Comparison of ENCODE assay signal across 16 cellular contexts in the genomic region with DNA sequence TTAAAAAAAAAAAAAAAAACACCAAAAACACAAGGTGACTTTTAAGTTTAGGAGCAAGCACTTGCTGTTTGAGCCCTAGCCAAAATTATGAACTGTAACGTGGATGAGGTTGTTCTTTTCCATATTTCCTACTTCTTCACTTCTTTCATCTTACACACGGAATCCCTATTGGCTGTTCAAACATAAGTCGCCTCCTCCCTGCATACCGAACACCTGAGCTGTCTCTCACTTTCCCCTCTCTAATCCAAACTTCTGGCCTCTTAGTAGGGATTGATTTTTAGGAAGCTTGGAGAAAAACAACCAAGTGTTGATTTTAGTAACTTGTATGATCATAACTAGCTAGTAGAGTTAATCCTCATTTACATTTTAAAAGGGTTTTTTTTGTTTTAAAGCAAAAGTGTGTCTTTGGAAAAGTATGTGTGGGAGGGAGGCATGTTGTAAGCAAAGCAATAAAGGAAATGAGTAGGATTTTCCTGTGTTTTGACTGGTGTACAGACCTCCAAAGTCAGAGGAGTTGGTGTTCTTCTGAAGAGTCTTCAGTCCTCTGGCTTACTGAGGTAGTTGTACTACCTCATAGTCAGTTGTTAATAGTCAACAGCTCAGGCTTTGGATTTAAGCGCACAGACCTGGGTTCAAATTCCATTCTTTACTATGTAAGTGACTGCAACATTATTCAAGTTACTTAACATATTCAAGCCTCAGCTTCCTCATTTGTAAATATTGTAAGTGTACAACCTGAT. TPM values are rescaled to one million over a fixed set of nuclear protein-coding genes. Genes with fewer than 3 reads are reported as not detected.
DNase-seq lines count a peak whose midpoint lies in the region; ATAC-seq and TF ChIP-seq lines count a peak whose summit lies in the region.
"Had no signal": no experiment of that assay in that cellular context is flagged by ENCODE, and none has a peak within 500 bp of the region (broad histone marks: within the 10 kb centered on the region; RNA-seq: fewer than 3 reads in every experiment).

No MANE protein-coding gene starts in this region.

- H3K79me2 ChIP-seq in PC-3 (ENCODE audit: low read length), result 0 out of 2 replicates have a peak, but pooled peaks cover 7% of the 10 kb centered on the region

- no peak overlapping the region for H3K9ac ChIP-seq in PC-3 (ENCODE audit: low read length)
- H3K9ac ChIP-seq: SK-N-SH had no signal

- no peak overlapping the region for H3K27ac ChIP-seq in PC-3 (ENCODE audit: low read length)
- H3K27ac ChIP-seq: ascending aorta, heart left ventricle, VCaP had no signal

- CTCF ChIA-PET in PC-3 (lab: Charles Lee), result no interaction called here

- peaks cover 30% of the 10 kb centered on the region for H3K36me3 Mint-ChIP-seq in endothelial cell (ENCODE audit: low read depth, unreplicated experiment)

- H2AFZ ChIP-seq in PC-3 (ENCODE audit: low read length), result no peak overlapping the region

- TF ChIP-seq CTCF in PC-3 (conservative IDR thresholded peaks at IDR 0.05; ENCODE audit: low read depth, low read length) (no peak), endothelial cell (IDR thresholded peaks at IDR 0.05; ENCODE audit: unreplicated experiment) (no peak)

- no peaks in the 10 kb centered on the region for H3K9me2 ChIP-seq in PC-3 (replicated peaks; ENCODE audit: low read length)
- H3K9me2 ChIP-seq: SK-N-SH had no signal

- H3K9me3 ChIP-seq in PC-3 (ENCODE audit: low read length), result no peaks in the 10 kb centered on the region
- H3K9me3 ChIP-seq: ascending aorta, heart left ventricle, SK-N-SH had no signal

- peaks cover 4% of the 10 kb centered on the region for H3K4me1 Mint-ChIP-seq in endothelial cell (ENCODE audit: unreplicated experiment)

- peak; percentile 29 for DNase-seq in GM03348 (ENCODE audit: low spot score)
- peak; percentile 12 for DNase-seq in PC-3
- no peak for DNase-seq in endothelial cell (ENCODE audit: low spot score)
- DNase-seq in pulmonary artery endothelial cell (ENCODE audit: low read depth, low spot score), result peak; percentile 33
- no peak for DNase-seq in glomerular visceral epithelial cell (ENCODE audit: extremely low spot score)
- DNase-seq in stimulated activated CD4-positive, alpha-beta T cell treated with anti-CD3 and anti-CD28 coated beads, Interleukin-4, amount 100 ng/mL, for 1 hour, result no peak
- DNase-seq: effector memory CD4-positive, alpha-beta T cell; heart left ventricle; NCI-H2171; right cardiac atrium; SK-N-SH had no signal

- ATAC-seq in PC-3, result peak; percentile 37; the same call in 1 of the 2 replicates
- no peak for ATAC-seq in HG03342 (IDR thresholded peaks at IDR 0.05; ENCODE audit: unreplicated experiment)
- ATAC-seq: left lobe of liver; natural killer cell treated with Interleukin-12 subunit alpha and Interleukin-12 subunit beta and Interleukin-15 and Interleukin-18, amount 100 ng/mL, for 72 hours; right cardiac atrium had no signal

- peak overlapping the region; percentile 9 for H3K27ac Mint-ChIP-seq in endothelial cell (ENCODE audit: unreplicated experiment)

- intact Hi-C loops in PC-3 (cut with micrococcal nuclease), result no loop called here

- no peak overlapping the region for H3K4me3 Mint-ChIP-seq in endothelial cell (ENCODE audit: unreplicated experiment)
- H3K4me3 Mint-ChIP-seq: natural killer cell treated with Interleukin-12 subunit alpha and Interleukin-12 subunit beta and Interleukin-15 and Interleukin-18, amount 100 ng/mL, for 72 hours had no signal

- BruUV-seq in PC-3 (replicated peaks; lab: Mats Ljungman, UMichigan), result no TSS peak

- no peaks in the 10 kb centered on the region for H3K27me3 Mint-ChIP-seq in endothelial cell (ENCODE audit: unreplicated experiment)
- H3K27me3 Mint-ChIP-seq: natural killer cell treated with Interleukin-12 subunit alpha and Interleukin-12 subunit beta and Interleukin-15 and Interleukin-18, amount 100 ng/mL, for 72 hours had no signal

- H3K27me3 ChIP-seq in PC-3 (ENCODE audit: low read length), result no peaks in the 10 kb centered on the region
- H3K27me3 ChIP-seq: ascending aorta, heart left ventricle had no signal

- no peaks in the 10 kb centered on the region for H3F3A ChIP-seq in PC-3 (ENCODE audit: low read length, unreplicated experiment)

- H3K4me1 ChIP-seq in PC-3 (ENCODE audit: insufficient read depth, low read length), result 0 out of 2 replicates have a peak, but pooled peaks cover 6% of the 10 kb centered on the region
- H3K4me1 ChIP-seq: ascending aorta had no signal

- POLR2A ChIA-PET in PC-3 (lab: Charles Lee; ENCODE audit: unreplicated experiment), result no interaction called here

- H4K20me1 ChIP-seq in PC-3 (ENCODE audit: low read length), result no peaks in the 10 kb centered on the region

- H3K4me3 ChIP-seq in PC-3 (ENCODE audit: low read length), result no peak overlapping the region
- H3K4me3 ChIP-seq: ascending aorta, heart left ventricle had no signal

- no peaks in the 10 kb centered on the region for H3K9me3 Mint-ChIP-seq in endothelial cell (ENCODE audit: unreplicated experiment)
- H3K9me3 Mint-ChIP-seq: natural killer cell treated with Interleukin-12 subunit alpha and Interleukin-12 subunit beta and Interleukin-15 and Interleukin-18, amount 100 ng/mL, for 72 hours had no signal

- H3K36me3 ChIP-seq in PC-3 (ENCODE audit: low read depth, low read length), result peaks cover 25% of the 10 kb centered on the region

- H3K4me2 ChIP-seq in PC-3 (ENCODE audit: low read length), result no peak overlapping the region
- H3K4me2 ChIP-seq: SK-N-SH had no signal

RNA-seq across cellular contexts. Expression of gene RABGEF1, which starts 39.3 kb away (rescaled TPM):
- total RNA-seq in PC-3 (2014; rRNA removed), result 19.8 and 20.8 TPM in 2 replicates
- total RNA-seq in endothelial cell (ENCODE audit: unreplicated experiment), result 19.2 TPM
- 20.2 and 22.6 TPM in 2 replicates for total RNA-seq in pulmonary artery endothelial cell

Comparison
In these comparisons a context has a peak if more than half of its experiments do, and no peak if none do; other contexts are left out.
1. DNase-seq: peak in GM03348 (single experiment), PC-3 (single experiment) and pulmonary artery endothelial cell (single experiment); none in endothelial cell (single experiment), glomerular visceral epithelial cell (single experiment) and stimulated activated CD4-positive, alpha-beta T cell treated with anti-CD3 and anti-CD28 coated beads, Interleukin-4, amount 100 ng/mL, for 1 hour (single experiment).